In the genomic region with DNA sequence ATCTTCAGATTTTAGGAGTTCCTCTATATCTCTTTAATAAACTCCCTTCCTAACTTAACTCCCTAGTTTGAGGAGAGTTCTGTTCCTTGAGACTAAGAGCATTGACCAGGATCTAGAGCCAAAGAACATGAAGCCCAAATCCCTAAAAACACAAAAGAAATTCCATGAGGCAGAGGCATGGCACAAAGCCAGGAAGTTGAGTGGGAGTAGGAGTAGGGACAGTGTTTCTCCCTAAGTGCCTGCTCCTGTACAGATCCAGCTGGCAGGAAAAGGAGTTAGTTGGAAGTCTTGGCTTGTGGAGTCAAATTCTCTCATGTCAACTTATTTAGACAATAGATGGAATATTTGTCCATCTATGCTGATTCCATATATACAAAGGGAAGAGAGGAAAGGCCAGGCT, we compare ENCODE assay signal across 31 cellular contexts. TPM values are rescaled to one million over a fixed set of nuclear protein-coding genes. Genes with fewer than 3 reads are reported as not detected.
"Had no signal": no experiment of that assay in that cellular context is flagged by ENCODE, and none has a peak within 500 bp of the region (broad histone marks: within the 10 kb centered on the region; RNA-seq: fewer than 3 reads in every experiment).

No MANE protein-coding gene starts in this region.

- H3K4me3 Mint-ChIP-seq: activated B cell treated with CpG ODN at 0.5 μM for 24 hours; activated CD4-positive, alpha-beta T cell treated with anti-CD3 and anti-CD28 coated beads for 36 hours; activated naive CD8-positive, alpha-beta T cell; activated T-cell treated with anti-CD3 and anti-CD28 coated beads, Interleukin-2, amount 50 U/mL, for 24 hours; activated T-helper 17 cell treated with anti-CD3 and anti-CD28 coated beads, Interleukin-2, amount 50 U/mL, for 72 hours; naive thymus-derived CD4-positive, alpha-beta T cell; neural crest cell; T-helper 1 cell treated with Interleukin-12 subunit alpha and Interleukin-12 subunit beta and Interleukin-4 antibody, amounts not matched to agents 30 μg/mL and 1 μg/mL, for 36 hours had no signal

- H3K4me3 ChIP-seq: adrenal gland, breast epithelium, colonic mucosa, esophagus muscularis mucosa, gastroesophageal sphincter, mucosa of descending colon, smooth muscle cell, thoracic aorta, upper lobe of left lung had no signal

- DNase-seq: activated B cell treated with CpG ODN at 0.5 μM for 24 hours; activated CD4-positive, alpha-beta T cell treated with anti-CD3 and anti-CD28 coated beads for 36 hours; activated CD4-positive, alpha-beta T cell treated with anti-CD3 and anti-CD28 coated beads, Interleukin-2, amount 50 U/mL, for 4 hours; activated CD8-positive, alpha-beta memory T cell treated with anti-CD3 and anti-CD28 coated beads for 24 hours; activated CD8-positive, alpha-beta memory T cell treated with anti-CD3 and anti-CD28 coated beads, Interleukin-2, amount 50 U/mL, for 4 hours; activated T-cell treated with anti-CD3 and anti-CD28 coated beads, Interleukin-2, amount 50 U/mL, for 24 hours; adrenal gland; colonic mucosa; head of caudate nucleus; mesenchymal stem cell; mucosa of descending colon; naive thymus-derived CD4-positive, alpha-beta T cell; posterior cingulate gyrus; stimulated activated CD4-positive, alpha-beta T cell treated with anti-CD3 and anti-CD28 coated beads, Interleukin-15, amount 100 ng/mL, for 24 hours; stimulated activated CD4-positive, alpha-beta T cell treated with anti-CD3 and anti-CD28 coated beads, Interleukin-2, amount 100 ng/mL, for 48 hours; stimulated activated CD8-positive, alpha-beta memory T cell treated with anti-CD3 and anti-CD28 coated beads, Interleukin-4, amount 100 ng/mL, for 48 hours; stimulated activated naive CD4-positive, alpha-beta T cell; T1000; upper lobe of left lung had no signal

- H3K27ac ChIP-seq: adrenal gland, breast epithelium, colonic mucosa, esophagus muscularis mucosa, gastroesophageal sphincter, thoracic aorta, upper lobe of left lung had no signal

- H3K4me1 Mint-ChIP-seq: activated B cell treated with CpG ODN at 0.5 μM for 24 hours; activated CD4-positive, alpha-beta T cell treated with anti-CD3 and anti-CD28 coated beads for 36 hours; activated T-helper 17 cell treated with anti-CD3 and anti-CD28 coated beads, Interleukin-2, amount 50 U/mL, for 72 hours; naive thymus-derived CD4-positive, alpha-beta T cell; neural crest cell had no signal

- H3K27me3 ChIP-seq: colonic mucosa, esophagus muscularis mucosa, gastroesophageal sphincter, upper lobe of left lung had no signal

- H3K9me3 Mint-ChIP-seq: activated T-helper 17 cell treated with anti-CD3 and anti-CD28 coated beads, Interleukin-2, amount 50 U/mL, for 72 hours; T-helper 1 cell treated with Interleukin-12 subunit alpha and Interleukin-12 subunit beta and Interleukin-4 antibody, amounts not matched to agents 30 μg/mL and 1 μg/mL, for 36 hours had no signal

- H3K36me3 Mint-ChIP-seq: activated naive CD8-positive, alpha-beta T cell; naive thymus-derived CD4-positive, alpha-beta T cell had no signal

- H3K9me3 ChIP-seq: adrenal gland, colonic mucosa, esophagus muscularis mucosa, gastroesophageal sphincter, mucosa of descending colon, thoracic aorta, upper lobe of left lung had no signal

- H3K4me1 ChIP-seq: adrenal gland, breast epithelium, colonic mucosa, esophagus muscularis mucosa, gastroesophageal sphincter, upper lobe of left lung had no signal

- H3K27ac Mint-ChIP-seq: activated B cell treated with CpG ODN at 0.5 μM for 24 hours; activated CD4-positive, alpha-beta T cell treated with anti-CD3 and anti-CD28 coated beads for 36 hours; activated naive CD8-positive, alpha-beta T cell; activated T-cell treated with anti-CD3 and anti-CD28 coated beads, Interleukin-2, amount 50 U/mL, for 24 hours; activated T-helper 17 cell treated with anti-CD3 and anti-CD28 coated beads, Interleukin-2, amount 50 U/mL, for 72 hours; naive thymus-derived CD4-positive, alpha-beta T cell; T-helper 1 cell treated with Interleukin-12 subunit alpha and Interleukin-12 subunit beta and Interleukin-4 antibody, amounts not matched to agents 30 μg/mL and 1 μg/mL, for 36 hours had no signal

- H3K4me2 ChIP-seq: smooth muscle cell had no signal

- H3K36me3 ChIP-seq: adrenal gland, breast epithelium, colonic mucosa, esophagus muscularis mucosa, gastroesophageal sphincter, thoracic aorta, upper lobe of left lung had no signal

RNA-seq across cellular contexts. Expression of gene ACTC1, which starts 11.4 kb away (rescaled TPM):
- total RNA-seq: activated B cell treated with CpG ODN at 0.5 μM for 24 hours; activated CD4-positive, alpha-beta T cell treated with anti-CD3 and anti-CD28 coated beads for 36 hours; activated T-helper 17 cell treated with anti-CD3 and anti-CD28 coated beads, Interleukin-2, amount 50 U/mL, for 72 hours; naive thymus-derived CD4-positive, alpha-beta T cell; upper lobe of left lung had no signal
- polyA plus RNA-seq: naive thymus-derived CD4-positive, alpha-beta T cell had no signal

RNA-seq across cellular contexts. Expression of gene GJD2, which starts 29.2 kb away (rescaled TPM):
- total RNA-seq: activated B cell treated with CpG ODN at 0.5 μM for 24 hours; activated CD4-positive, alpha-beta T cell treated with anti-CD3 and anti-CD28 coated beads for 36 hours; activated T-helper 17 cell treated with anti-CD3 and anti-CD28 coated beads, Interleukin-2, amount 50 U/mL, for 72 hours; breast epithelium; colonic mucosa; esophagus muscularis mucosa; gastroesophageal sphincter; liver; mucosa of descending colon; naive thymus-derived CD4-positive, alpha-beta T cell; omental fat pad; sciatic nerve; smooth muscle cell; thoracic aorta; upper lobe of left lung had no signal
- polyA plus RNA-seq: liver; naive thymus-derived CD4-positive, alpha-beta T cell; smooth muscle cell had no signal
